ENCODE assay signal across 8 cellular contexts in the genomic region with DNA sequence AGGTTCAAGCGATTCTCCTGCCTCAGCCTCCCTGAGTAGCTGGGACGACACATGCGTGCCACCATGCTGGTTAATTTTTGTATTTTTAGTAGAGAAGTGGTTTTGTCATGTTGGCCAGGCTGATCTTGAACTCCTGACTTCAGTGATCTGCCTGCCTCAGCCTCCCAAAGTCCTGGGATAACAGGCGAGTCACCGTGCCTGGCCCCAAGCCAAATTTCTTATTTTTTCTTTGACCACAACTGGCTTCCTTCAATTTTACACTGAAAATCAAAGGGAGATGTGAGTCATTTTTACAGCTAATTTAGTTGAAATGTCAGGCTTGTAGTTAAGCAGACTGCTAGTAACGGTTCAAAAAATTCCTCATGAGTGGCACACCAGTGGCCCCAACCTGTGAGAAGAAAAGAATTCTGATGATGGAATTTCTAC. TPM values are rescaled to one million over a fixed set of nuclear protein-coding genes. Genes with fewer than 3 reads are reported as not detected.
A peak's percentile ranks its signal among the peaks of the same experiment; 100 is the strongest.
DNase-seq lines count a peak whose midpoint lies in the region; ATAC-seq, FAIRE-seq and TF ChIP-seq lines count a peak whose summit lies in the region.

No MANE protein-coding gene starts in this region.

- H3K4ac ChIP-seq in mesendoderm (ENCODE audit: low read depth, low read length): no peak overlapping the region

- no peak overlapping the region for H3K18ac ChIP-seq in mesendoderm (ENCODE audit: low read length)

- peaks cover 28% of the 10 kb centered on the region for H3K4me1 Mint-ChIP-seq in activated T-helper 17 cell treated with anti-CD3 and anti-CD28 coated beads, Interleukin-2, amount 50 U/mL, for 72 hours

- no peak overlapping the region for H3K56ac ChIP-seq in mesendoderm (ENCODE audit: low read length)

- no peak overlapping the region for H2AK5ac ChIP-seq in mesendoderm (ENCODE audit: low read length)

- H4K8ac ChIP-seq in mesendoderm (ENCODE audit: low read depth, low read length): no peak overlapping the region

- ATAC-seq in activated T-helper 17 cell treated with anti-CD3 and anti-CD28 coated beads, Interleukin-2, amount 50 U/mL, for 72 hours (replicated peaks): peak; percentile 73
- ATAC-seq in HG03097 (IDR thresholded peaks at IDR 0.05; ENCODE audit: low FRiP score, unreplicated experiment): no peak

- peaks cover 43% of the 10 kb centered on the region for H3K79me2 ChIP-seq in mesendoderm (ENCODE audit: control insufficient read depth, insufficient read depth, low read length)

- peaks cover 6% of the 10 kb centered on the region for H3K4me1 ChIP-seq in mesendoderm (ENCODE audit: control insufficient read depth, low read depth, low read length)

- H3K4me3 Mint-ChIP-seq in activated T-helper 17 cell treated with anti-CD3 and anti-CD28 coated beads, Interleukin-2, amount 50 U/mL, for 72 hours: peak overlapping the region; percentile 65

- no peak overlapping the region for H2BK5ac ChIP-seq in mesendoderm (ENCODE audit: low read length)

- no peaks in the 10 kb centered on the region for H3K27me3 Mint-ChIP-seq in activated T-helper 17 cell treated with anti-CD3 and anti-CD28 coated beads, Interleukin-2, amount 50 U/mL, for 72 hours

- H3K23ac ChIP-seq in mesendoderm (ENCODE audit: low read length): no peak overlapping the region

- H3K4me3 ChIP-seq in Jurkat, Clone E6-1 (ENCODE audit: low read length): no peak overlapping the region
- no peak overlapping the region for H3K4me3 ChIP-seq in mesendoderm (ENCODE audit: low read length)

- no peaks in the 10 kb centered on the region for H3K27me3 ChIP-seq in mesendoderm (ENCODE audit: insufficient read depth, low read length, poor library complexity)

- no peak overlapping the region for H3K27ac ChIP-seq in mesendoderm (ENCODE audit: low read depth, low read length)

- no peak overlapping the region for H3K4me2 ChIP-seq in mesendoderm (ENCODE audit: low read length)

- no peak for TF ChIP-seq CTCF in D721Med (IDR thresholded peaks at IDR 0.05; ENCODE audit: insufficient read depth, missing control alignments)

- no peak overlapping the region for H4K5ac ChIP-seq in mesendoderm (ENCODE audit: low read length)

- no peaks in the 10 kb centered on the region for H3K36me3 ChIP-seq in mesendoderm (ENCODE audit: control insufficient read depth, insufficient read depth, low read length)

- peak overlapping the region; percentile 88 for H3K27ac Mint-ChIP-seq in activated T-helper 17 cell treated with anti-CD3 and anti-CD28 coated beads, Interleukin-2, amount 50 U/mL, for 72 hours

- H2BK15ac ChIP-seq in mesendoderm (replicated peaks; ENCODE audit: low read depth): no peak overlapping the region

- WGBS in mesendoderm (ENCODE audit: extremely low coverage, insufficient coverage, low lambda C conversion rate): no CpG with 5 or more reads among the region's 6 CpGs

- no peak overlapping the region for H2BK120ac ChIP-seq in mesendoderm (ENCODE audit: low read depth, low read length)

- peaks cover 14% of the 10 kb centered on the region for H3K79me1 ChIP-seq in mesendoderm (ENCODE audit: low read length)

- no peaks in the 10 kb centered on the region for H3K9me3 Mint-ChIP-seq in activated T-helper 17 cell treated with anti-CD3 and anti-CD28 coated beads, Interleukin-2, amount 50 U/mL, for 72 hours

- H3K36me3 Mint-ChIP-seq in activated T-helper 17 cell treated with anti-CD3 and anti-CD28 coated beads, Interleukin-2, amount 50 U/mL, for 72 hours (ENCODE audit: low read depth): peaks cover 39% of the 10 kb centered on the region

- no peak for FAIRE-seq in frontal cortex (lab: Jason Lieb, UNC)
- no peak for FAIRE-seq in D721Med (lab: Jason Lieb, UNC)

- DNase-seq in AG08395 (ENCODE audit: low spot score) (peak; percentile 71), mesendoderm (peak; percentile 67), frontal cortex (ENCODE audit: low spot score in 2 of 2) (no peak), globus pallidus (ENCODE audit: low spot score) (no peak), D721Med (ENCODE audit: insufficient read length, low spot score) (no peak)
- peak; percentile 37 for DNase-seq in Jurkat, Clone E6-1 (ENCODE audit: low read depth, low spot score)

- H3K9ac ChIP-seq in mesendoderm (ENCODE audit: low read length): no peak overlapping the region

RNA-seq across cellular contexts. Expression of gene RNF216, which starts 7.8 kb away (rescaled TPM):
- 42.9 TPM for polyA plus RNA-seq in Jurkat, Clone E6-1 (2012; ENCODE audit: insufficient read depth, insufficient read length)
- 10 to 100 TPM; 22.4 to 28.3 TPM for total RNA-seq in activated T-helper 17 cell treated with anti-CD3 and anti-CD28 coated beads, Interleukin-2, amount 50 U/mL, for 72 hours
- polyA plus RNA-seq in mesendoderm (2013, experiment 1 of 2): 22.3 TPM
- polyA plus RNA-seq in mesendoderm (2013, experiment 2 of 2): 22.6 TPM
- 30.6 TPM for total RNA-seq in frontal cortex

Comparison
In these comparisons a context has a peak if more than half of its experiments do, and no peak if none do; other contexts are left out.
1. DNase-seq: peak in AG08395 (single experiment), Jurkat, Clone E6-1 (single experiment) and mesendoderm (single experiment); none in frontal cortex (0 of 2), globus pallidus (single experiment) and D721Med (single experiment).